11 cellular contexts compared by ENCODE assay signal in the genomic region with DNA sequence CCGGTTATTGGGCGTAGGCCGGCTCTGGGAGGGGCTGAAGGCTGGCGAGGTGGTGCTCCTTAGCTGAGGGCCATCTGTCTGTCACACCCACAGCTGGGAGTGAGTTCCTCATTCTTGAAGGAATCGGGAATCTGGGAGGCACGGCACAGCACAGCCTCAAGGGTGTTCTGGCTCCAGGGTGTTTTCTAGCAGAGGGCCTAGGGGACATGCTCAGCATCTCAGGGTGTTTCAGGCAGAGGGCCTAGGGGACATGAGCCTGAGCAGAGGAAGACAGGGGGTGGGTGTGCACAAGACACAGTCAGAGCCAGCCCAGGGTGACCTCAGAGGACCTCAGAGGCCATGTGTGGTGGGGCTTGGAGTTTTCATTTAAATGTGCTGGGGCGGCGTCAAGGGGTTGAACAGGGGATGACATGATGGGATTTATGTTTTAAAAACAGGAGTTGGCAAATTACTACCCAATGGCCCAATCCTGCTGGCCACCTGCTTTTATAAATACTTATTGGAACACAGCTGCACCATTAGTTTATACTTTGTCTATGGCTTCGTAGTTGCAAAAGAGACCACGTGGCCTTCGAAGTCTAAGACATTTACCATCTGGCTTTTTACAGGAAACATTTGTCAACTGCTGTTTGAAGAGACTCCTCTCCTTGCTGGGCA.
A peak's percentile ranks its signal among the peaks of the same experiment; 100 is the strongest.
DNase-seq lines count a peak whose midpoint lies in the region; ATAC-seq and TF ChIP-seq lines count a peak whose summit lies in the region.
"Had no signal": no experiment of that assay in that cellular context is flagged by ENCODE, and none has a peak within 500 bp of the region (broad histone marks: within the 10 kb centered on the region; RNA-seq: fewer than 3 reads in every experiment).

No MANE protein-coding gene starts in this region.

- H2AK5ac ChIP-seq in mesendoderm (ENCODE audit: low read length), result no peak overlapping the region

- no peak overlapping the region for H2BK15ac ChIP-seq in mesendoderm (replicated peaks; ENCODE audit: low read depth)

- ATAC-seq in Right ventricle myocardium inferior, result peak; percentile 58
- ATAC-seq in HG02938 (IDR thresholded peaks at IDR 0.05; ENCODE audit: unreplicated experiment), result no peak
- no peak for ATAC-seq in HG02588 (IDR thresholded peaks at IDR 0.05; ENCODE audit: unreplicated experiment)

- peak overlapping the region; percentile 57 for H3K4ac ChIP-seq in mesendoderm (ENCODE audit: low read depth, low read length)

- H3K56ac ChIP-seq in mesendoderm (ENCODE audit: low read length), result peak overlapping the region; percentile 43

- no peak overlapping the region for H2AFZ ChIP-seq in OCI-LY7 (ENCODE audit: low read length)

- H3K4me3 ChIP-seq in mesendoderm (ENCODE audit: low read length), result no peak overlapping the region
- H3K4me3 ChIP-seq in vagina, result no peak overlapping the region
- H3K4me3 ChIP-seq in OCI-LY7 (ENCODE audit: low read depth, low read length, poor library complexity, severe bottlenecking), result no peak overlapping the region

- H3K4me1 ChIP-seq in mesendoderm (ENCODE audit: control insufficient read depth, low read depth, low read length) (no peaks in the 10 kb centered on the region), vagina (peaks cover 62% of the 10 kb centered on the region), OCI-LY7 (ENCODE audit: insufficient read depth, low read length, poor library complexity, severe bottlenecking) (no peaks in the 10 kb centered on the region)

- no peak overlapping the region for H3K9ac ChIP-seq in mesendoderm (ENCODE audit: low read length)

- intact Hi-C loops in Right ventricle myocardium inferior (cut with DNase I) (loop anchor here (5.0 kb wide), 4 partner anchors 128 to 438 kb away; no protein-coding TSS in a partner anchor), cardiac septum (cut with DNase I) (loop anchor here (2.0 to 5.0 kb wide), 5 partner anchors 60 to 293 kb away; a partner anchor contains a TSS), vagina (cut with DNase I) (loop anchor here (5.0 to 10.0 kb wide), 2 partner anchors 120 to 293 kb away; no protein-coding TSS in a partner anchor), OCI-LY7 (cut with micrococcal nuclease; ENCODE audit: unreplicated experiment) (loop anchor here (5.0 to 10.0 kb wide), 2 partner anchors 128 to 180 kb away; no protein-coding TSS in a partner anchor)

- no peak overlapping the region for H4K8ac ChIP-seq in mesendoderm (ENCODE audit: low read depth, low read length)

- H2BK120ac ChIP-seq in mesendoderm (ENCODE audit: low read depth, low read length), result no peak overlapping the region

- TF ChIP-seq CTCF in vagina (IDR thresholded peaks at IDR 0.05) (no peak), OCI-LY7 (conservative IDR thresholded peaks at IDR 0.05; ENCODE audit: low read length) (no peak)

- H2BK5ac ChIP-seq in mesendoderm (ENCODE audit: low read length), result no peak overlapping the region

- TF ChIP-seq POLR2A in vagina (IDR thresholded peaks at IDR 0.05), result no peak

- no peaks in the 10 kb centered on the region for H3K36me3 ChIP-seq in mesendoderm (ENCODE audit: control insufficient read depth, insufficient read depth, low read length)
- no peaks in the 10 kb centered on the region for H3K36me3 ChIP-seq in vagina
- no peaks in the 10 kb centered on the region for H3K36me3 ChIP-seq in OCI-LY7 (ENCODE audit: insufficient read depth, low read length)

- no CpG with 5 or more reads among the region's 11 CpGs for WGBS in mesendoderm (ENCODE audit: extremely low coverage, insufficient coverage, low lambda C conversion rate)

- no peak overlapping the region for H3K18ac ChIP-seq in mesendoderm (ENCODE audit: low read length)

- no peaks in the 10 kb centered on the region for H3K79me1 ChIP-seq in mesendoderm (ENCODE audit: low read length)

- no peaks in the 10 kb centered on the region for H3K9me3 ChIP-seq in vagina
- no peaks in the 10 kb centered on the region for H3K9me3 ChIP-seq in OCI-LY7 (ENCODE audit: low read length)

- no peaks in the 10 kb centered on the region for H4K20me1 ChIP-seq in OCI-LY7 (ENCODE audit: insufficient read depth, low read length)

- H3K79me2 ChIP-seq in mesendoderm (ENCODE audit: control insufficient read depth, insufficient read depth, low read length) (no peaks in the 10 kb centered on the region), OCI-LY7 (ENCODE audit: insufficient read depth, low read depth, low read length) (no peaks in the 10 kb centered on the region)

- POLR2A ChIA-PET in OCI-LY7 (lab: Charles Lee), result no interaction called here

- H3K27me3 ChIP-seq in mesendoderm (ENCODE audit: insufficient read depth, low read length, poor library complexity) (no peaks in the 10 kb centered on the region), vagina (no peaks in the 10 kb centered on the region)

- H3K27ac ChIP-seq in mesendoderm (ENCODE audit: low read depth, low read length) (no peak overlapping the region), vagina (peak overlapping the region; percentile 82), OCI-LY7 (ENCODE audit: low read depth, low read length, poor library complexity, severe bottlenecking) (no peak overlapping the region)

- no peak overlapping the region for H3K23ac ChIP-seq in mesendoderm (ENCODE audit: low read length)

- H3K4me2 ChIP-seq in mesendoderm (ENCODE audit: low read length) (no peak overlapping the region), OCI-LY7 (ENCODE audit: low read length) (no peak overlapping the region)

- H4K5ac ChIP-seq in mesendoderm (ENCODE audit: low read length), result no peak overlapping the region

- no peak for DNase-seq in Right ventricle myocardium inferior (ENCODE audit: missing footprints)
- DNase-seq in cardiac septum (ENCODE audit: low spot score), result no peak
- DNase-seq in cerebellar cortex (ENCODE audit: low spot score), result peak; percentile 71
- DNase-seq in mesendoderm, result no peak
- peak in 1 of 2 donors; percentile 93 for DNase-seq in vagina (ENCODE audit: extremely low spot score in 2 of 2)
- no peak for DNase-seq in OCI-LY7 (ENCODE audit: low spot score)
- DNase-seq: COR-L47, NCI-H774, occipital lobe had no signal

- no peaks in the 10 kb centered on the region for H3K9me2 ChIP-seq in OCI-LY7 (ENCODE audit: insufficient read depth, low read length)

- CTCF ChIA-PET in OCI-LY7 (lab: Charles Lee; ENCODE audit: unreplicated experiment), result no interaction called here

- no TSS peak for BruUV-seq in OCI-LY7 (replicated peaks; lab: Mats Ljungman, UMichigan)
